Comparison of ENCODE assay signal across 12 cellular contexts in genomic region chr22:17911312-17911705, GRCh38.
DNase-seq lines count a peak whose midpoint lies in the region; ATAC-seq, FAIRE-seq and TF ChIP-seq lines count a peak whose summit lies in the region.
"Had no signal": no experiment of that assay in that cellular context is flagged by ENCODE, and none has a peak within 500 bp of the region (broad histone marks: within the 10 kb centered on the region; RNA-seq: fewer than 3 reads in every experiment).

No MANE protein-coding gene starts in this region.

- no peak overlapping the region for H2AFZ ChIP-seq in fibroblast of lung (ENCODE audit: low read length)

- H4K20me1 ChIP-seq in fibroblast of lung (ENCODE audit: control insufficient read depth, extremely low read depth, insufficient read depth, low read length): no peaks in the 10 kb centered on the region

- H3K27me3 ChIP-seq in fibroblast of lung (ENCODE audit: control insufficient read depth, insufficient read depth, low read length): no peaks in the 10 kb centered on the region
- H3K27me3 ChIP-seq in tibial artery: no peaks in the 10 kb centered on the region
- no peaks in the 10 kb centered on the region for H3K27me3 ChIP-seq in small intestine (ENCODE audit: control insufficient read depth in 2 of 2, insufficient read depth in 2 of 2, low read length in 2 of 2)
- H3K27me3 ChIP-seq in right lobe of liver: no peaks in the 10 kb centered on the region
- H3K27me3 ChIP-seq: pancreas had no signal

- POLR2A ChIA-PET in WTC11 (lab: Charles Lee) (no interaction called here), T-cell (lab: Charles Lee) (no interaction called here)

- intact Hi-C loops in tibial artery (cut with DNase I; ENCODE audit: low total_unique reads) (loop anchor here (5.0 kb wide), 2 partner anchors 111 to 166 kb away; partner anchors contain the start of genes MICAL3 and PEX26), right lobe of liver (cut with DNase I) (no loop called here)

- H3K9me3 ChIP-seq in fibroblast of lung (ENCODE audit: control insufficient read depth, insufficient read depth, low read depth, low read length) (no peaks in the 10 kb centered on the region), tibial artery (no peaks in the 10 kb centered on the region), small intestine (ENCODE audit: control insufficient read depth, low read depth) (no peaks in the 10 kb centered on the region), right lobe of liver (no peaks in the 10 kb centered on the region)
- H3K9me3 ChIP-seq: Caco-2, pancreas had no signal

- no peak overlapping the region for H3K9ac ChIP-seq in fibroblast of lung (ENCODE audit: insufficient read depth, low read length)

- 88 to 92% (median 91%) methylated on average over 6 of the region's 6 CpGs for WGBS in small intestine, 3 donors
- 88% methylated on average over 3 of the region's 6 CpGs for WGBS in right lobe of liver (ENCODE audit: insufficient coverage, low coverage, low lambda C conversion rate, missing lambda C conversion rate)

- H3K4me3 Mint-ChIP-seq in WTC11 (no peak overlapping the region), neural crest cell (peak overlapping the region; percentile 27), T-cell (no peak overlapping the region)

- 0 out of 2 replicates have a peak overlapping the region, but pooled peaks have one; percentile 11 for H3K27ac Mint-ChIP-seq in WTC11
- no peak overlapping the region for H3K27ac Mint-ChIP-seq in neural crest cell (ENCODE audit: unreplicated experiment)
- no peak overlapping the region for H3K27ac Mint-ChIP-seq in T-cell

- H3K36me3 ChIP-seq in fibroblast of lung (ENCODE audit: control insufficient read depth, insufficient read depth, low read length): no peaks in the 10 kb centered on the region
- peaks cover 3 to 4% (median 3%) of the 10 kb centered on the region in 3 donors for H3K36me3 ChIP-seq in tibial artery
- H3K36me3 ChIP-seq in small intestine (ENCODE audit: control insufficient read depth in 2 of 2, insufficient read depth in 2 of 2, low read length in 2 of 2): peaks cover 0 to 2% of the 10 kb centered on the region in 2 donors
- peaks cover 0 to 1% (median under 1%) of the 10 kb centered on the region in 4 donors for H3K36me3 ChIP-seq in right lobe of liver
- H3K36me3 ChIP-seq: pancreas had no signal

- FAIRE-seq in small intestine (lab: Jason Lieb, UNC): no peak
- FAIRE-seq: pancreas had no signal

- peak overlapping the region; percentile 65 for H3K4me2 ChIP-seq in fibroblast of lung (ENCODE audit: extremely low read depth, insufficient read depth, low read length)

- H3K4me1 Mint-ChIP-seq in WTC11: peaks cover 28% of the 10 kb centered on the region
- H3K4me1 Mint-ChIP-seq in neural crest cell: peaks cover 41% of the 10 kb centered on the region
- H3K4me1 Mint-ChIP-seq in T-cell: peaks cover 0 to 5% (median 2%) of the 10 kb centered on the region in 3 donors

- no peak for DNase-seq in WTC11 (ENCODE audit: low spot score)
- no peak for DNase-seq in fibroblast of lung (ENCODE audit: low read depth in 2 of 2)
- no peak for DNase-seq in neural crest cell (ENCODE audit: low read depth, low spot score)
- DNase-seq in tibial artery: no peak
- DNase-seq in small intestine: no peak
- no peak for DNase-seq in right lobe of liver
- DNase-seq in T-cell: no peak
- DNase-seq: Caco-2, NCI-H187 treated with DMSO at 0.1 percent for 48 hours, T-helper 9 cell had no signal

- H3K4me1 ChIP-seq in fibroblast of lung (ENCODE audit: control insufficient read depth, extremely low read depth, insufficient read depth, low read length) (peaks cover 26% of the 10 kb centered on the region), tibial artery (peaks cover 0 to 59% (median 25%) of the 10 kb centered on the region in 4 donors), small intestine (ENCODE audit: control insufficient read depth in 2 of 2, insufficient read depth in 1 of 2, low read depth in 1 of 2, low read length in 1 of 2) (no peaks in the 10 kb centered on the region), right lobe of liver (peaks cover 0 to 12% (median 7%) of the 10 kb centered on the region in 4 donors)
- H3K4me1 ChIP-seq: Caco-2 had no signal

- CTCF ChIA-PET in WTC11 (lab: Charles Lee): interaction anchor here (1.4 to 2.9 kb wide), 2 partner anchors 9 to 20 kb away, joined by 4 to 10 read pairs; no protein-coding TSS in a partner anchor
- CTCF ChIA-PET in T-cell (lab: Charles Lee): interaction anchor here in 1 of 2 donors (0.6 kb wide), 1 partner anchor 8 kb away, joined by 3 read pairs; no protein-coding TSS in a partner anchor

- peaks cover 29% of the 10 kb centered on the region for H3K79me2 ChIP-seq in fibroblast of lung (ENCODE audit: control insufficient read depth, insufficient read depth, low read length)

- no peak for TF ChIP-seq POLR2A in right lobe of liver (IDR thresholded peaks at IDR 0.05)

- H3K27me3 Mint-ChIP-seq in WTC11 (ENCODE audit: low read depth) (no peaks in the 10 kb centered on the region), neural crest cell (ENCODE audit: low read depth) (no peaks in the 10 kb centered on the region), T-cell (no peaks in the 10 kb centered on the region)

- H3K9me3 Mint-ChIP-seq in WTC11 (no peaks in the 10 kb centered on the region), neural crest cell (no peaks in the 10 kb centered on the region), T-cell (no peaks in the 10 kb centered on the region)

- H3K36me3 Mint-ChIP-seq in WTC11 (peaks cover under 1% of the 10 kb centered on the region; the same call in 1 of the 2 replicates), neural crest cell (ENCODE audit: low read depth) (peaks cover 4% of the 10 kb centered on the region), T-cell (peaks cover 10% of the 10 kb centered on the region)

- no peak for ATAC-seq in WTC11
- no peak for ATAC-seq in GM21576 (IDR thresholded peaks at IDR 0.05; ENCODE audit: unreplicated experiment)
- ATAC-seq in right lobe of liver: no peak
- ATAC-seq in T-cell (replicated peaks in 1 of 4): no peak

- peak overlapping the region; percentile 88 for H3K27ac ChIP-seq in fibroblast of lung (ENCODE audit: insufficient read depth, low read length)
- peak overlapping the region; percentile 63 to 74 for H3K27ac ChIP-seq in tibial artery
- peak overlapping the region in 1 of 2 donors; percentile 28 for H3K27ac ChIP-seq in small intestine (ENCODE audit: low read depth in 1 of 2, low read length in 1 of 2)
- H3K27ac ChIP-seq in right lobe of liver: no peak overlapping the region

- no peak overlapping the region for H3K4me3 ChIP-seq in fibroblast of lung (replicated peaks in 1 of 4; ENCODE audit: control extremely low read depth in 1 of 4, insufficient read depth in 1 of 4, low read depth in 3 of 4, low read length in 4 of 4)
- no peak overlapping the region for H3K4me3 ChIP-seq in tibial artery
- H3K4me3 ChIP-seq in small intestine (ENCODE audit: low read depth in 1 of 2, low read length in 2 of 2): no peak overlapping the region
- no peak overlapping the region for H3K4me3 ChIP-seq in right lobe of liver
- H3K4me3 ChIP-seq: pancreas had no signal

- no peak for TF ChIP-seq CTCF in WTC11 (IDR thresholded peaks at IDR 0.05)
- TF ChIP-seq CTCF in fibroblast of lung (conservative IDR thresholded peaks at IDR 0.05 in 1 of 2, IDR thresholded peaks at IDR 0.05 in 1 of 2; ENCODE audit: low read depth in 1 of 2, low read length in 2 of 2): no peak
- TF ChIP-seq CTCF in neural crest cell (conservative IDR thresholded peaks at IDR 0.05): no peak
- TF ChIP-seq CTCF in tibial artery (IDR thresholded peaks at IDR 0.05): no peak
- TF ChIP-seq CTCF in right lobe of liver (IDR thresholded peaks at IDR 0.05): no peak

TF ChIP-seq in WTC11, 78 proteins besides CTCF, POLR2A, EP300 and RAD21 (continues in another document):
- TF ChIP-seq ZBTB43 (CRISPR knock-in tag; IDR thresholded peaks at IDR 0.05) (no peak), ZNF219 (CRISPR knock-in tag; IDR thresholded peaks at IDR 0.05; ENCODE audit: borderline replicate concordance) (no peak), ZNF396 (CRISPR knock-in tag; IDR thresholded peaks at IDR 0.05; ENCODE audit: borderline replicate concordance) (no peak), SOX15 (CRISPR knock-in tag; IDR thresholded peaks at IDR 0.05) (no peak), RORB (CRISPR knock-in tag; IDR thresholded peaks at IDR 0.05) (no peak), ZNF423 (CRISPR knock-in tag; IDR thresholded peaks at IDR 0.05) (no peak), E2F5 (CRISPR knock-in tag; IDR thresholded peaks at IDR 0.05) (no peak), CREB1 (CRISPR knock-in tag; IDR thresholded peaks at IDR 0.05) (no peak), ZNF317 (CRISPR knock-in tag; IDR thresholded peaks at IDR 0.05; ENCODE audit: borderline replicate concordance, low read depth) (no peak), TP53 (CRISPR knock-in tag; IDR thresholded peaks at IDR 0.05) (no peak), GTF2I (CRISPR knock-in tag; conservative IDR thresholded peaks at IDR 0.05) (no peak), USF2 (CRISPR knock-in tag; IDR thresholded peaks at IDR 0.05) (no peak), SP1 (CRISPR knock-in tag; conservative IDR thresholded peaks at IDR 0.05) (no peak), TEAD4 (CRISPR knock-in tag; IDR thresholded peaks at IDR 0.05) (no peak)

Comparison
In these comparisons a context has a peak if more than half of its experiments do, and no peak if none do; other contexts are left out.
1. H3K27ac ChIP-seq: peak in fibroblast of lung (single experiment) and tibial artery (2 of 2); none in right lobe of liver (0 of 3).